In genomic region chr9:96762562-96762961, GRCh38 we compare ENCODE assay signal across 15 cellular contexts. TPM values are rescaled to one million over a fixed set of nuclear protein-coding genes. Genes with fewer than 3 reads are reported as not detected.
DNase-seq lines count a peak whose midpoint lies in the region; ATAC-seq and TF ChIP-seq lines count a peak whose summit lies in the region.
"Had no signal": no experiment of that assay in that cellular context is flagged by ENCODE, and none has a peak within 500 bp of the region (broad histone marks: within the 10 kb centered on the region; RNA-seq: fewer than 3 reads in every experiment).

No MANE protein-coding gene starts in this region.

- peak overlapping the region; percentile 88 for H3K4me3 Mint-ChIP-seq in endothelial cell (ENCODE audit: unreplicated experiment)
- H3K4me3 Mint-ChIP-seq: CD4-positive, alpha-beta memory T cell; IgD-negative memory B cell had no signal

- DNase-seq in SK-N-SH (no peak), amniotic epithelial cell (ENCODE audit: low read depth) (peak; percentile 4), endothelial cell (ENCODE audit: low spot score) (no peak), CD1c-positive myeloid dendritic cell (ENCODE audit: extremely low spot score) (no peak)
- DNase-seq: 8988T; AML-193; C1 segment of cervical spinal cord; CD4-positive, alpha-beta memory T cell; DMS79; GM23248; H7 had no signal

- H3K36me3 Mint-ChIP-seq in endothelial cell (ENCODE audit: low read depth, unreplicated experiment), result peaks cover 98% of the 10 kb centered on the region

- H3K9me3 Mint-ChIP-seq in endothelial cell (ENCODE audit: unreplicated experiment), result peaks cover 59% of the 10 kb centered on the region

- 0 out of 2 replicates have a peak, but pooled peaks cover 6% of the 10 kb centered on the region for H3K79me2 ChIP-seq in SK-N-SH (ENCODE audit: insufficient read depth)

- H3K27ac ChIP-seq in SK-N-SH (ENCODE audit: low read depth in 2 of 2, low read length in 1 of 2), result no peak overlapping the region
- H3K27ac ChIP-seq: GM23248 had no signal

- H2AFZ ChIP-seq in SK-N-SH (ENCODE audit: low read depth), result no peak overlapping the region
- H2AFZ ChIP-seq: GM23248 had no signal

- no peaks in the 10 kb centered on the region for H3K27me3 ChIP-seq in SK-N-SH (ENCODE audit: insufficient read depth)

- POLR2A ChIA-PET in SK-N-SH (lab: Yijun Ruan, JAX), result no interaction called here

- H3K4me3 ChIP-seq in SK-N-SH (ENCODE audit: low read depth in 2 of 2, low read length in 1 of 2), result no peak overlapping the region; a peak in 1 of 4 replicates
- H3K4me3 ChIP-seq: GM23248 had no signal

- TF ChIP-seq RAD21 in SK-N-SH (IDR thresholded peaks at IDR 0.05; ENCODE audit: low read length), result no peak

- CTCF ChIA-PET in SK-N-SH (lab: Yijun Ruan, JAX), result no interaction called here

- no peaks in the 10 kb centered on the region for H4K20me1 ChIP-seq in SK-N-SH (ENCODE audit: insufficient read depth)

- no peaks in the 10 kb centered on the region for H3K4me1 ChIP-seq in SK-N-SH (ENCODE audit: control insufficient read depth in 1 of 2, insufficient read depth in 2 of 2, low read depth in 1 of 2, low read length in 1 of 2)

- H3K4me1 Mint-ChIP-seq in endothelial cell (ENCODE audit: unreplicated experiment), result no peaks in the 10 kb centered on the region
- H3K4me1 Mint-ChIP-seq: IgD-negative memory B cell had no signal

- peaks cover 72 to 98% of the 10 kb centered on the region in 2 experiments for H3K36me3 ChIP-seq in SK-N-SH (replicated peaks in 1 of 2; ENCODE audit: control insufficient read depth in 1 of 2, insufficient read depth in 2 of 2, low read length in 1 of 2)

- H3K9me2 ChIP-seq in SK-N-SH, result no peaks in the 10 kb centered on the region

- no peak overlapping the region for H3K27ac Mint-ChIP-seq in endothelial cell (ENCODE audit: unreplicated experiment)
- H3K27ac Mint-ChIP-seq: CD4-positive, alpha-beta memory T cell; IgD-negative memory B cell had no signal

- TF ChIP-seq CTCF in SK-N-SH (IDR thresholded peaks at IDR 0.05), result no peak
- no peak for TF ChIP-seq CTCF in endothelial cell (IDR thresholded peaks at IDR 0.05; ENCODE audit: unreplicated experiment)

- no peaks in the 10 kb centered on the region for H3K27me3 Mint-ChIP-seq in endothelial cell (ENCODE audit: unreplicated experiment)
- H3K27me3 Mint-ChIP-seq: CD4-positive, alpha-beta memory T cell; IgD-negative memory B cell had no signal

- ATAC-seq in SK-N-SH treated with all-trans-retinoic acid at 6 μM for 48 hours, result no peak
- ATAC-seq in GM21619 (IDR thresholded peaks at IDR 0.05; ENCODE audit: unreplicated experiment), result no peak
- no peak for ATAC-seq in HG02571 (IDR thresholded peaks at IDR 0.05; ENCODE audit: unreplicated experiment)

- no peak overlapping the region for H3K9ac ChIP-seq in SK-N-SH
- H3K9ac ChIP-seq: GM23248 had no signal

- 97% methylated on average over 1 of the region's 1 CpG for WGBS in SK-N-SH (ENCODE audit: low lambda C conversion rate)

- no peak overlapping the region for H3K4me2 ChIP-seq in SK-N-SH

- peaks cover 75% of the 10 kb centered on the region for H3K9me3 ChIP-seq in SK-N-SH

- no peaks in the 10 kb centered on the region for H3F3A ChIP-seq in SK-N-SH (replicated peaks; ENCODE audit: insufficient read depth)

- no peak for TF ChIP-seq EP300 in SK-N-SH (IDR thresholded peaks at IDR 0.05; ENCODE audit: borderline replicate concordance in 1 of 2, low read depth in 1 of 2, low read length in 1 of 2)

TF ChIP-seq in SK-N-SH treated with all-trans-retinoic acid at 6 μM for 48 hours, 23 proteins besides CTCF, POLR2A, EP300 and RAD21:
- TF ChIP-seq RARB (CRISPR knock-in tag; IDR thresholded peaks at IDR 0.05) (no peak), ZFP30 (CRISPR knock-in tag; IDR thresholded peaks at IDR 0.05) (no peak), BACH2 (CRISPR knock-in tag; IDR thresholded peaks at IDR 0.05; ENCODE audit: borderline replicate concordance) (no peak), ZNF8 (CRISPR knock-in tag; IDR thresholded peaks at IDR 0.05) (peak; percentile 69)

TF ChIP-seq in SK-N-SH, 30 proteins besides CTCF, POLR2A, EP300 and RAD21 (continues in another document):
- TF ChIP-seq IRF3 (IDR thresholded peaks at IDR 0.05; ENCODE audit: low read depth, low read length) (no peak), SIN3A (IDR thresholded peaks at IDR 0.05; ENCODE audit: borderline replicate concordance, low read depth, low read length) (no peak), GABPA (IDR thresholded peaks at IDR 0.05; ENCODE audit: low read depth) (no peak), POLR2AphosphoS5 (IDR thresholded peaks at IDR 0.05; ENCODE audit: low read depth, low read length) (no peak), NFIC (IDR thresholded peaks at IDR 0.05; ENCODE audit: borderline replicate concordance) (no peak), TAF1 (IDR thresholded peaks at IDR 0.05; ENCODE audit: borderline replicate concordance, low read depth, low read length) (no peak), ELF1 (IDR thresholded peaks at IDR 0.05) (no peak), JUND (IDR thresholded peaks at IDR 0.05) (no peak), CHD2 (IDR thresholded peaks at IDR 0.05; ENCODE audit: low read length, partially characterized antibody) (no peak), PBX3 (IDR thresholded peaks at IDR 0.05) (no peak), YY1 (IDR thresholded peaks at IDR 0.05; ENCODE audit: low read depth) (no peak), GATA2 (CRISPR knock-in tag; IDR thresholded peaks at IDR 0.05) (no peak), USF2 (IDR thresholded peaks at IDR 0.05; ENCODE audit: borderline replicate concordance, low read depth, low read length) (no peak), REST (IDR thresholded peaks at IDR 0.05; ENCODE audit: low read depth, low read length) (no peak)

RNA-seq across cellular contexts. Expression of gene ZNF510, which starts 15.3 kb away (rescaled TPM):
- polyA plus RNA-seq in SK-N-SH (2012; rRNA removed), result 2.4 and 4.8 TPM in 2 replicates
- polyA plus RNA-seq in SK-N-SH (2012; cell fraction: cytosol; rRNA removed), result 2.6 and 3.5 TPM in 2 replicates
- polyA plus RNA-seq in SK-N-SH (2012; cell fraction: nucleus; rRNA removed), result 3.0 and 6.6 TPM in 2 replicates
- total RNA-seq in endothelial cell (ENCODE audit: unreplicated experiment), result 17.6 TPM
